In the genomic region with DNA sequence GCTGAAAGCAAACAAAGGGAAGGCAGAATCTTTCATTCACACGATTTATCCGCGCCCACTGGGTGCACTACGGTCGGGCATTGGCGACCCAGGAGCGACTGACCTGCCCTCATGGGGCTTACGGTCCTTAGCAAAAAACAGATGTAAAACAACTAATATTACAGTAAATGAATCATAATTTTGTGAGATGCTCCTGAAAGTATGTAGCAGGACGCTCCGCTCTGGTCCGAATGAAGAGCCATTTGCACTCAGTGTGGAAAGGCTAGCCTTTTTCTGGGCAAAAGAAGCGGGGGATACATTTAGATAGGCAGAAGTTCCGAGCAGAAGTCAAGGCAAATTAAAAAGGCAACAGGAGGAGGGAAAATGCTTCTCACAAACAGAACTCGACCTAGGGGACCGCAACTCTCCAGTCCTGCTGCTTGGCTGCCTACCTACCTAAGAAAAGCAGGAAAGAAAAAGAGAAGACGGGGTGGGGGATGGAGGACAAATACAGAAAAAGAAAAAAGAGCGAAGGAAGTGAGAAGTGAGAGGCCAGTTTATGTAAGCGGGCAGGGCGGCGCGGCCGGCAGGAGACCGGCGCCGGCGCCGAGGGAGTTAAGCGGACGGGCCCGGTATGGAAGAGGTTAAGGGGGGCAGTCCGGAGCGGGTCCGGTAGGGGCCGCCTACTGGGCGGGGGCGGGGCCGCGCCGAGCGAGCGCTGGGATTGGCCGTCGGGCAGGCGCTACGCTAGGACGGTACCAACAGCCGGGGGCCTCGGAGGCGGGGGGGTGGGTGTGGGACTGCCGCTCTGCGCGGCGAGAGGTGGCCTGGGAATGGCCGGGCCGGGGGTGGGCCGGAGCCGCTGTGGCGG, we compare ENCODE assay signal across 8 cellular contexts. TPM values are rescaled to one million over a fixed set of nuclear protein-coding genes. Genes with fewer than 3 reads are reported as not detected.
DNase-seq lines count a peak whose midpoint lies in the region; ATAC-seq and TF ChIP-seq lines count a peak whose summit lies in the region.

A gene with protein sequence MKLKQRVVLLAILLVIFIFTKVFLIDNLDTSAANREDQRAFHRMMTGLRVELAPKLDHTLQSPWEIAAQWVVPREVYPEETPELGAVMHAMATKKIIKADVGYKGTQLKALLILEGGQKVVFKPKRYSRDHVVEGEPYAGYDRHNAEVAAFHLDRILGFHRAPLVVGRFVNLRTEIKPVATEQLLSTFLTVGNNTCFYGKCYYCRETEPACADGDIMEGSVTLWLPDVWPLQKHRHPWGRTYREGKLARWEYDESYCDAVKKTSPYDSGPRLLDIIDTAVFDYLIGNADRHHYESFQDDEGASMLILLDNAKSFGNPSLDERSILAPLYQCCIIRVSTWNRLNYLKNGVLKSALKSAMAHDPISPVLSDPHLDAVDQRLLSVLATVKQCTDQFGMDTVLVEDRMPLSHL (plus strand): TSS at position 770 of the 850 bp plus-strand sequence. CDS start 17,954 bp downstream, outside the sequence.

- no peaks in the 10 kb centered on the region for H3K9me3 Mint-ChIP-seq in nephron progenitor cell

- no peaks in the 10 kb centered on the region for H3K36me3 ChIP-seq in HAP-1 (replicated peaks)
- H3K36me3 ChIP-seq in MG63 = peaks cover 6% of the 10 kb centered on the region
- H3K36me3 ChIP-seq in SJCRH30 = no peaks in the 10 kb centered on the region

- TF ChIP-seq CTCF in nephron progenitor cell (IDR thresholded peaks at IDR 0.05) = no peak

- peak within 1 kb of the TSS; percentile 66 for H3K27ac Mint-ChIP-seq in nephron progenitor cell

- no peaks in the 10 kb centered on the region for H3K27me3 ChIP-seq in HAP-1 (ENCODE audit: low read depth)
- peaks cover 3% of the 10 kb centered on the region; the same call in 1 of the 2 replicates for H3K27me3 ChIP-seq in MG63
- H3K27me3 ChIP-seq in SJCRH30 = no peaks in the 10 kb centered on the region

- H3K4me1 Mint-ChIP-seq in nephron progenitor cell = peaks cover 53% of the 10 kb centered on the region

- no peaks in the 10 kb centered on the region for H3K36me3 Mint-ChIP-seq in nephron progenitor cell (ENCODE audit: low read depth)

- ATAC-seq in stimulated activated naive CD8-positive, alpha-beta T cell treated with anti-CD3 and anti-CD28 coated beads, Interleukin-15, Interleukin-2, amounts not matched to agents 100 U/mL and 50 U/mL, for 24 hours = peak; percentile 86

- peak within 1 kb of the TSS; percentile 96 for H3K27ac ChIP-seq in SJCRH30

- peak within 1 kb of the TSS; percentile 70 for H3K4me3 ChIP-seq in HAP-1
- H3K4me3 ChIP-seq in MG63 = peak within 1 kb of the TSS; percentile 100
- H3K4me3 ChIP-seq in SJCRH30 = peak within 1 kb of the TSS; percentile 99

- DNase-seq in EL (peak; percentile 92), HAP-1 (ENCODE audit: low spot score in 2 of 2) (peak; percentile 90 to 97), MG63 (peak; percentile 99), SJCRH30 (peak; percentile 93 to 94), activated gamma-delta T cell treated with Interleukin-2 at 50 U/mL for 16 hours (peak; percentile 92), fibroblast of the conjunctiva (ENCODE audit: low read depth) (peak; percentile 87), nephron progenitor cell (peak; percentile 94)
- DNase-seq in stimulated activated naive CD8-positive, alpha-beta T cell treated with anti-CD3 and anti-CD28 coated beads, Interleukin-15, Interleukin-2, amounts not matched to agents 100 U/mL and 50 U/mL, for 24 hours = peak; percentile 92

- peaks cover 19% of the 10 kb centered on the region for H3K27me3 Mint-ChIP-seq in nephron progenitor cell (ENCODE audit: low read depth, poor library complexity)

- H3K4me3 Mint-ChIP-seq in nephron progenitor cell = peak within 1 kb of the TSS; percentile 93

- peaks cover 34% of the 10 kb centered on the region for H3K4me1 ChIP-seq in HAP-1
- peaks cover 10% of the 10 kb centered on the region; the same call in 1 of the 2 replicates for H3K4me1 ChIP-seq in SJCRH30

- no peaks in the 10 kb centered on the region for H3K9me3 ChIP-seq in HAP-1
- H3K9me3 ChIP-seq in MG63 = no peaks in the 10 kb centered on the region
- no peaks in the 10 kb centered on the region for H3K9me3 ChIP-seq in SJCRH30 (replicated peaks)

- in situ Hi-C loops in HAP-1 (cut with MboI; ENCODE audit: low sequenced_read_pairs) = no loop called here

RNA-seq across cellular contexts. Expression of the gene that starts here (rescaled TPM):
- total RNA-seq in MG63 (2014; rRNA removed; shearing (Covaris generic); ENCODE audit: low replicate concordance) = 29.6 and 33.2 TPM in 2 replicates
- total RNA-seq in SJCRH30 (2014; rRNA removed; shearing (Covaris generic)) = 33.6 and 35.1 TPM in 2 replicates

Comparison
In these comparisons a context has a peak if more than half of its experiments do, and no peak if none do; other contexts are left out.
1. Peak in every context shown above with its lines: DNase-seq, ATAC-seq, H3K4me3 ChIP-seq and H3K27ac ChIP-seq.